12 cellular contexts compared by ENCODE assay signal in genomic region chr11:58058276-58059010, GRCh38. TPM values are rescaled to one million over a fixed set of nuclear protein-coding genes. Genes with fewer than 3 reads are reported as not detected.
DNase-seq lines count a peak whose midpoint lies in the region; ATAC-seq, FAIRE-seq and TF ChIP-seq lines count a peak whose summit lies in the region.
"Had no signal": no experiment of that assay in that cellular context is flagged by ENCODE, and none has a peak within 500 bp of the region (broad histone marks: within the 10 kb centered on the region; RNA-seq: fewer than 3 reads in every experiment).

No MANE protein-coding gene starts in this region.

- H3K4me1 ChIP-seq in mucosa of descending colon (ENCODE audit: low read depth) = no peaks in the 10 kb centered on the region

- no peaks in the 10 kb centered on the region for H3K9me3 Mint-ChIP-seq in activated naive CD4-positive, alpha-beta T cell treated with anti-CD3 and anti-CD28 coated beads for 36 hours

- H3K4me3 Mint-ChIP-seq in activated naive CD4-positive, alpha-beta T cell treated with anti-CD3 and anti-CD28 coated beads for 36 hours = no peak overlapping the region
- H3K4me3 Mint-ChIP-seq: naive thymus-derived CD4-positive, alpha-beta T cell had no signal

- peak; percentile 78 for ATAC-seq in mucosa of descending colon
- ATAC-seq in GM18502 (IDR thresholded peaks at IDR 0.05; ENCODE audit: poor library complexity, unreplicated experiment) = no peak
- ATAC-seq: esophagus mucosa; GM12878; naive thymus-derived CD4-positive, alpha-beta T cell had no signal

- no peaks in the 10 kb centered on the region for H3K9me3 ChIP-seq in mucosa of descending colon

- H3K36me3 Mint-ChIP-seq in activated naive CD4-positive, alpha-beta T cell treated with anti-CD3 and anti-CD28 coated beads for 36 hours (ENCODE audit: low read depth) = no peaks in the 10 kb centered on the region
- H3K36me3 Mint-ChIP-seq: naive thymus-derived CD4-positive, alpha-beta T cell had no signal

- H3K36me3 ChIP-seq in bronchial epithelial cell (ENCODE audit: control insufficient read depth, insufficient read depth, low read length) (no peaks in the 10 kb centered on the region), mucosa of descending colon (ENCODE audit: low read depth) (no peaks in the 10 kb centered on the region)

- no peaks in the 10 kb centered on the region for H3K27me3 ChIP-seq in bronchial epithelial cell (ENCODE audit: control insufficient read depth, insufficient read depth, low read length)

- no peak for TF ChIP-seq CTCF in bronchial epithelial cell (IDR thresholded peaks at IDR 0.05; ENCODE audit: insufficient read depth, low read length, severe bottlenecking)
- no peak for TF ChIP-seq CTCF in mucosa of descending colon (IDR thresholded peaks at IDR 0.05)

- no peak overlapping the region for H3K4me3 ChIP-seq in bronchial epithelial cell (ENCODE audit: low read depth, low read length)
- H3K4me3 ChIP-seq in mucosa of descending colon = no peak overlapping the region
- H3K4me3 ChIP-seq: GM12878 had no signal

- no peaks in the 10 kb centered on the region for H3K4me1 Mint-ChIP-seq in activated naive CD4-positive, alpha-beta T cell treated with anti-CD3 and anti-CD28 coated beads for 36 hours (ENCODE audit: low read depth)
- H3K4me1 Mint-ChIP-seq: naive thymus-derived CD4-positive, alpha-beta T cell had no signal

- FAIRE-seq in bronchial epithelial cell (lab: Jason Lieb, UNC) = no peak
- FAIRE-seq: GM12878 had no signal

- peaks cover 4% of the 10 kb centered on the region for H3K27me3 Mint-ChIP-seq in activated naive CD4-positive, alpha-beta T cell treated with anti-CD3 and anti-CD28 coated beads for 36 hours (ENCODE audit: low read depth)

- CTCF ChIA-PET in activated naive CD4-positive, alpha-beta T cell treated with anti-CD3 and anti-CD28 coated beads for 36 hours (lab: Charles Lee) = no interaction called here

- no peak overlapping the region for H3K27ac Mint-ChIP-seq in activated naive CD4-positive, alpha-beta T cell treated with anti-CD3 and anti-CD28 coated beads for 36 hours
- H3K27ac Mint-ChIP-seq: naive thymus-derived CD4-positive, alpha-beta T cell had no signal

- peak; percentile 67 for DNase-seq in COLO668 (lab: John Stamatoyannopoulos, UW; ENCODE audit: unreplicated experiment)
- DNase-seq in NCI-H1105 (lab: John Stamatoyannopoulos, UW) = peak; percentile 75
- DNase-seq in bronchial epithelial cell (ENCODE audit: low read depth) = peak; percentile 45
- DNase-seq in mucosa of descending colon = peak; percentile 69 to 79 (median 77)
- no peak for DNase-seq in NOMO-1 treated with DMSO at 0.1 percent for 48 hours (lab: John Stamatoyannopoulos, UW; ENCODE audit: unreplicated experiment)
- no peak for DNase-seq in NCI-H1694 treated with DMSO at 0.1 percent for 48 hours (lab: John Stamatoyannopoulos, UW)
- DNase-seq in activated naive CD4-positive, alpha-beta T cell treated with anti-CD3 and anti-CD28 coated beads for 36 hours = no peak
- DNase-seq: naive thymus-derived CD4-positive, alpha-beta T cell had no signal

- intact Hi-C loops in mucosa of descending colon (cut with DNase I, micrococcal nuclease) = no loop called here
- intact Hi-C loops in activated naive CD4-positive, alpha-beta T cell treated with anti-CD3 and anti-CD28 coated beads for 36 hours (cut with micrococcal nuclease) = no loop called here

RNA-seq across cellular contexts. Expression of gene OR6Q1, which starts 27.7 kb away (rescaled TPM):
- total RNA-seq in bronchial epithelial cell (not detected in 2 replicates), mucosa of descending colon (not detected)
- not detected for total RNA-seq in activated naive CD4-positive, alpha-beta T cell treated with anti-CD3 and anti-CD28 coated beads for 36 hours
- total RNA-seq: esophagus mucosa; GM12878; naive thymus-derived CD4-positive, alpha-beta T cell; T-helper 1 cell treated with Interleukin-12 subunit alpha and Interleukin-12 subunit beta and Interleukin-4 antibody, amounts not matched to agents 30 ng/mL and 1 ng/mL, for 36 hours had no signal

RNA-seq across cellular contexts. Expression of gene OR9Q1, which starts 34.8 kb away (rescaled TPM):
- total RNA-seq in bronchial epithelial cell (not detected in 2 replicates), mucosa of descending colon (not detected)
- total RNA-seq in activated naive CD4-positive, alpha-beta T cell treated with anti-CD3 and anti-CD28 coated beads for 36 hours = not detected
- total RNA-seq: esophagus mucosa; GM12878; naive thymus-derived CD4-positive, alpha-beta T cell; T-helper 1 cell treated with Interleukin-12 subunit alpha and Interleukin-12 subunit beta and Interleukin-4 antibody, amounts not matched to agents 30 ng/mL and 1 ng/mL, for 36 hours had no signal

Comparison
In these comparisons a context has a peak if more than half of its experiments do, and no peak if none do; other contexts are left out.
1. DNase-seq: peak in COLO668 (single experiment), NCI-H1105 (single experiment), bronchial epithelial cell (single experiment) and mucosa of descending colon (3 of 3); none in NOMO-1 treated with DMSO at 0.1 percent for 48 hours (single experiment), NCI-H1694 treated with DMSO at 0.1 percent for 48 hours (single experiment) and activated naive CD4-positive, alpha-beta T cell treated with anti-CD3 and anti-CD28 coated beads for 36 hours (single experiment).